8 cellular contexts compared by ENCODE assay signal in genomic region chrX:107741318-107741813, GRCh38. TPM values are rescaled to one million over a fixed set of nuclear protein-coding genes. Genes with fewer than 3 reads are reported as not detected.
DNase-seq lines count a peak whose midpoint lies in the region; ATAC-seq and TF ChIP-seq lines count a peak whose summit lies in the region.

No MANE protein-coding gene starts in this region.

- WGBS in psoas muscle, 3 donors: 49 to 58% (median 52%) methylated on average over 7 of the region's 7 CpGs

- peak; percentile 30 for ATAC-seq in GM19452 (IDR thresholded peaks at IDR 0.05; ENCODE audit: unreplicated experiment)
- peak; percentile 15 for ATAC-seq in HG03342 (IDR thresholded peaks at IDR 0.05; ENCODE audit: unreplicated experiment)
- ATAC-seq in psoas muscle: peak in 1 of 4 donors; percentile 5
- ATAC-seq in HG02870 (IDR thresholded peaks at IDR 0.05; ENCODE audit: unreplicated experiment): no peak

- peak overlapping the region; percentile 45 for H3K4me3 ChIP-seq in psoas muscle

- peaks cover 0 to 11% (median 0%) of the 10 kb centered on the region in 3 donors for H3K27me3 ChIP-seq in psoas muscle (ENCODE audit: insufficient read depth in 3 of 3, low read length in 2 of 3)

- H3K9me3 ChIP-seq in psoas muscle: no peaks in the 10 kb centered on the region

- H3K36me3 ChIP-seq in psoas muscle (ENCODE audit: insufficient read depth in 1 of 2, low read depth in 1 of 2): no peaks in the 10 kb centered on the region

- in situ Hi-C loops in KBM-7 (cut with MboI; ENCODE audit: low pct_unique_long_range_greater_than_20kb, low sequenced_read_pairs): no loop called here

- TF ChIP-seq CTCF in psoas muscle (IDR thresholded peaks at IDR 0.05): no peak

- H3K4me1 ChIP-seq in psoas muscle: peaks cover 64% of the 10 kb centered on the region

- H3K27ac ChIP-seq in cingulate gyrus (ENCODE audit: low read depth, low read length) (peak overlapping the region; percentile 97), psoas muscle (peak overlapping the region; percentile 88)

- DNase-seq in psoas muscle: no peak
- no peak for DNase-seq in effector CD8-positive, alpha-beta T cell (lab: John Stamatoyannopoulos, UW)
- no peak for DNase-seq in NCI-H748 (lab: John Stamatoyannopoulos, UW; ENCODE audit: unreplicated experiment)
- no peak for DNase-seq in KBM-7

- intact Hi-C loops in psoas muscle (cut with DNase I): no loop called here

RNA-seq across cellular contexts. Expression of gene TSC22D3, which starts 34.2 kb away (rescaled TPM):
- 100 to 1,000 TPM in 3 of 4 donors, 10 to 100 TPM in 1; 23.7 to 310 (median 184) TPM for total RNA-seq in psoas muscle
- 1,000 to 10,000 TPM in 1 of 3 donors, 100 to 1,000 TPM in 2; 467 to 1,236 (median 802) TPM for polyA plus RNA-seq in psoas muscle

RNA-seq across cellular contexts. Expression of gene NCBP2L, which starts 36.2 kb away (rescaled TPM):
- not detected for total RNA-seq in psoas muscle
- polyA plus RNA-seq in psoas muscle: under 1 TPM in 2 of 3 donors, not detected in 1; 0.03 to 0.40 TPM
